ENCODE assay signal across 1 cellular context in the genomic region with DNA sequence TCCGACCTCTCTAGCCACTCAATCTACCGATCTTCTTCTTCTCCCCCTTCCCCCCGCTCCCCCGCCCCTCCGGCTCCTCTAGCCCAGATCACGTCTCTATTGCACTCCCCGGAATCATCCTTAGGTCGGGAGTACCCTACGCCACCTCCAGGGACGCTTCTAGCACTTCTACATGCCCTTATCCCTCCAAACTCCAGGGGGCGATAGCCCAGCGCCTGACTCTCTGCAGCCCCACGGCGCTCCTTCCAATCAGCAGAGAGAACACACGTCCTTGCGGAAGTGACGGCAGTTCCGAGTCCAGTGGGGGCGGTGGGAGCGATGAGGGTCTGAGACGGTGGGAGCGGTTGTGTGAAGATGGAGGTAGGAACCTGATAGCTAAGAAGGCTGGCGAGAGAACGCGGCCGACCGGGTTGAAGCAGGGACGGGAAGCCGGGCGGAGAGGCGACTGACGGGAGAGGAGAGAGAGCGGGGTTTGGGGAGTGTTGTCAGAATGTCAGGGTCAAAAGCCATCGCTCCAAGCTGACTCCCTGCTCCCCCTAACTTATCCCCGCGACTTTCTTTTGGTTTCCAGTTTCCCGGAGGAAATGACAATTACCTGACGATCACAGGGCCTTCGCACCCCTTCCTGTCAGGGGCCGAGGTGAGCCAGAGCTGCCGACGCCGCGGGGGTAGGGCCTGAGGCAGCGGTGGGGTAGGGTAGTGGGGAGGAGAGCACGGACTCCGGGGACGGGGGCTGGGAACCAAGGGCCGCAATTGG.
TF ChIP-seq lines count a peak whose summit lies in the region.

A gene (minus strand): TSS at position 35 of the 757 bp plus-strand sequence. CDS start 87 bp downstream, outside the sequence.
A gene (plus strand): TSS at position 271 of the 757 bp plus-strand sequence. CDS start 84 bp downstream, at position 355.

TF ChIP-seq in HepG2, 621 proteins besides CTCF, POLR2A, EP300 and RAD21 (continued from another document and continues in another):
- TF ChIP-seq, protein P1, sequence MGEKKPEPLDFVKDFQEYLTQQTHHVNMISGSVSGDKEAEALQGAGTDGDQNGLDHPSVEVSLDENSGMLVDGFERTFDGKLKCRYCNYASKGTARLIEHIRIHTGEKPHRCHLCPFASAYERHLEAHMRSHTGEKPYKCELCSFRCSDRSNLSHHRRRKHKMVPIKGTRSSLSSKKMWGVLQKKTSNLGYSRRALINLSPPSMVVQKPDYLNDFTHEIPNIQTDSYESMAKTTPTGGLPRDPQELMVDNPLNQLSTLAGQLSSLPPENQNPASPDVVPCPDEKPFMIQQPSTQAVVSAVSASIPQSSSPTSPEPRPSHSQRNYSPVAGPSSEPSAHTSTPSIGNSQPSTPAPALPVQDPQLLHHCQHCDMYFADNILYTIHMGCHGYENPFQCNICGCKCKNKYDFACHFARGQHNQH (CRISPR knock-in tag; IDR thresholded peaks at IDR 0.05): peak; percentile 93; the same call in 1 of the 2 replicates
- TF ChIP-seq HNRNPK (IDR thresholded peaks at IDR 0.05; ENCODE audit: low read depth, low read length, poor library complexity, severe bottlenecking) (no peak), ZNF225 (CRISPR knock-in tag; IDR thresholded peaks at IDR 0.05) (peak; percentile 87), SAP130 (CRISPR knock-in tag; IDR thresholded peaks at IDR 0.05; ENCODE audit: low read depth) (peak; percentile 98), HNRNPUL1 (IDR thresholded peaks at IDR 0.05; ENCODE audit: low read depth, low read length) (no peak), ZNF230 (CRISPR knock-in tag; IDR thresholded peaks at IDR 0.05) (peak; percentile 89; the same call in 1 of the 2 replicates), ATF1 (CRISPR knock-in tag; IDR thresholded peaks at IDR 0.05) (peak; percentile 95), HNRNPL (IDR thresholded peaks at IDR 0.05; ENCODE audit: low read depth, low read length) (no peak), SAFB2 (CRISPR knock-in tag; IDR thresholded peaks at IDR 0.05; ENCODE audit: borderline replicate concordance, low read depth) (peak; percentile 75; the same call in 1 of the 2 replicates), ZNF672 (CRISPR knock-in tag; IDR thresholded peaks at IDR 0.05) (no peak), ZBTB7B (CRISPR knock-in tag; IDR thresholded peaks at IDR 0.05) (peak; percentile 76; the same call in 1 of the 2 replicates), ZNF660 (CRISPR knock-in tag; IDR thresholded peaks at IDR 0.05; ENCODE audit: borderline replicate concordance, low read depth) (no peak), ISL2 (CRISPR knock-in tag; IDR thresholded peaks at IDR 0.05) (peak; percentile 74; the same call in 1 of the 2 replicates), TMF1 (CRISPR knock-in tag; IDR thresholded peaks at IDR 0.05; ENCODE audit: low read depth) (peak; percentile 52), HNF4G (IDR thresholded peaks at IDR 0.05; ENCODE audit: borderline replicate concordance, low read depth, low read length) (peak; percentile 59; the same call in 1 of the 2 replicates), HNF4G (CRISPR knock-in tag; IDR thresholded peaks at IDR 0.05; ENCODE audit: borderline replicate concordance, low read depth) (peak; percentile 57; the same call in 1 of the 2 replicates), NCOA2 (CRISPR knock-in tag; IDR thresholded peaks at IDR 0.05) (peak; percentile 57; the same call in 1 of the 2 replicates), GPN1 (CRISPR knock-in tag; IDR thresholded peaks at IDR 0.05; ENCODE audit: borderline replicate concordance) (no peak; the same call in 1 of the 2 replicates), HDAC1 (CRISPR knock-in tag; IDR thresholded peaks at IDR 0.05) (peak; percentile 99), ZNF296 (CRISPR knock-in tag; conservative IDR thresholded peaks at IDR 0.05) (no peak; the same call in 1 of the 2 replicates), HOXA5 (CRISPR knock-in tag; IDR thresholded peaks at IDR 0.05) (peak; percentile 92), JUNB (CRISPR knock-in tag; IDR thresholded peaks at IDR 0.05; ENCODE audit: borderline replicate concordance) (peak; percentile 23; the same call in 1 of the 2 replicates), ZNF350 (CRISPR knock-in tag; IDR thresholded peaks at IDR 0.05; ENCODE audit: borderline replicate concordance, low read depth) (peak; percentile 98), ZNF546 (CRISPR knock-in tag; conservative IDR thresholded peaks at IDR 0.05) (no peak), ETV6 (CRISPR knock-in tag; conservative IDR thresholded peaks at IDR 0.05) (peak; percentile 84; the same call in 1 of the 2 replicates), FOXM1 (CRISPR knock-in tag; IDR thresholded peaks at IDR 0.05) (no peak), SIN3A (IDR thresholded peaks at IDR 0.05; ENCODE audit: borderline replicate concordance, low read depth, low read length) (peak; percentile 97), ASH2L (IDR thresholded peaks at IDR 0.05; ENCODE audit: insufficient read length, low read depth, low read length) (peak; percentile 99), KLF16 (CRISPR knock-in tag; IDR thresholded peaks at IDR 0.05) (peak in 1 of 2 experiments; percentile 97; a peak in 2 of 4 replicates), ZMAT3 (CRISPR knock-in tag; conservative IDR thresholded peaks at IDR 0.05) (peak; percentile 97), EEA1 (CRISPR knock-in tag; IDR thresholded peaks at IDR 0.05; ENCODE audit: borderline replicate concordance) (no peak), HCFC1 (IDR thresholded peaks at IDR 0.05; ENCODE audit: low read depth, low read length) (peak; percentile 72; the same call in 1 of the 2 replicates), NFRKB (IDR thresholded peaks at IDR 0.05) (no peak)
- TF ChIP-seq, protein P2, sequence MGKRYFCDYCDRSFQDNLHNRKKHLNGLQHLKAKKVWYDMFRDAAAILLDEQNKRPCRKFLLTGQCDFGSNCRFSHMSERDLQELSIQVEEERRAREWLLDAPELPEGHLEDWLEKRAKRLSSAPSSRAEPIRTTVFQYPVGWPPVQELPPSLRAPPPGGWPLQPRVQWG (CRISPR knock-in tag; IDR thresholded peaks at IDR 0.05; ENCODE audit: borderline replicate concordance, low read depth): no peak
- TF ChIP-seq, protein P3, sequence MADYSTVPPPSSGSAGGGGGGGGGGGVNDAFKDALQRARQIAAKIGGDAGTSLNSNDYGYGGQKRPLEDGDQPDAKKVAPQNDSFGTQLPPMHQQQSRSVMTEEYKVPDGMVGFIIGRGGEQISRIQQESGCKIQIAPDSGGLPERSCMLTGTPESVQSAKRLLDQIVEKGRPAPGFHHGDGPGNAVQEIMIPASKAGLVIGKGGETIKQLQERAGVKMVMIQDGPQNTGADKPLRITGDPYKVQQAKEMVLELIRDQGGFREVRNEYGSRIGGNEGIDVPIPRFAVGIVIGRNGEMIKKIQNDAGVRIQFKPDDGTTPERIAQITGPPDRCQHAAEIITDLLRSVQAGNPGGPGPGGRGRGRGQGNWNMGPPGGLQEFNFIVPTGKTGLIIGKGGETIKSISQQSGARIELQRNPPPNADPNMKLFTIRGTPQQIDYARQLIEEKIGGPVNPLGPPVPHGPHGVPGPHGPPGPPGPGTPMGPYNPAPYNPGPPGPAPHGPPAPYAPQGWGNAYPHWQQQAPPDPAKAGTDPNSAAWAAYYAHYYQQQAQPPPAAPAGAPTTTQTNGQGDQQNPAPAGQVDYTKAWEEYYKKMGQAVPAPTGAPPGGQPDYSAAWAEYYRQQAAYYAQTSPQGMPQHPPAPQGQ (CRISPR knock-in tag; IDR thresholded peaks at IDR 0.05; ENCODE audit: borderline replicate concordance): peak; percentile 96; the same call in 1 of the 2 replicates
- TF ChIP-seq, protein P4, sequence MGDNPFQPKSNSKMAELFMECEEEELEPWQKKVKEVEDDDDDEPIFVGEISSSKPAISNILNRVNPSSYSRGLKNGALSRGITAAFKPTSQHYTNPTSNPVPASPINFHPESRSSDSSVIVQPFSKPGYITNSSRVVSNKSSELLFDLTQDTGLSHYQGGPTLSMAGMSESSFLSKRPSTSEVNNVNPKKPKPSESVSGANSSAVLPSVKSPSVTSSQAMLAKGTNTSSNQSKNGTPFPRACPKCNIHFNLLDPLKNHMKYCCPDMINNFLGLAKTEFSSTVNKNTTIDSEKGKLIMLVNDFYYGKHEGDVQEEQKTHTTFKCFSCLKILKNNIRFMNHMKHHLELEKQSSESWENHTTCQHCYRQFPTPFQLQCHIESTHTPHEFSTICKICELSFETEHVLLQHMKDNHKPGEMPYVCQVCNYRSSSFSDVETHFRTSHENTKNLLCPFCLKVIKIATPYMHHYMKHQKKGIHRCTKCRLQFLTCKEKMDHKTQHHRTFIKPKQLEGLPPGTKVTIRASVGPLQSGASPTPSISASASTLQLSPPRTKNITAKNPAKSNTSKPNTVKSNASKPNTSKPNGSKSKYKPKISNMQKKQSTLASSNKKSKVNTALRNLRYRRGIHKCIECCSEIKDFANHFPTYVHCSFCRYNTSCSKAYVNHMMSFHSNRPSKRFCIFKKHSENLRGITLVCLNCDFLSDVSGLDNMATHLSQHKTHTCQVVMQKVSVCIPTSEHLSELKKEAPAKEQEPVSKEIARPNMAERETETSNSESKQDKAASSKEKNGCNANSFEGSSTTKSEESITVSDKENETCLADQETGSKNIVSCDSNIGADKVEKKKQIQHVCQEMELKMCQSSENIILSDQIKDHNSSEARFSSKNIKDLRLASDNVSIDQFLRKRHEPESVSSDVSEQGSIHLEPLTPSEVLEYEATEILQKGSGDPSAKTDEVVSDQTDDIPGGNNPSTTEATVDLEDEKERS (CRISPR knock-in tag; IDR thresholded peaks at IDR 0.05): no peak
- TF ChIP-seq, protein P5, sequence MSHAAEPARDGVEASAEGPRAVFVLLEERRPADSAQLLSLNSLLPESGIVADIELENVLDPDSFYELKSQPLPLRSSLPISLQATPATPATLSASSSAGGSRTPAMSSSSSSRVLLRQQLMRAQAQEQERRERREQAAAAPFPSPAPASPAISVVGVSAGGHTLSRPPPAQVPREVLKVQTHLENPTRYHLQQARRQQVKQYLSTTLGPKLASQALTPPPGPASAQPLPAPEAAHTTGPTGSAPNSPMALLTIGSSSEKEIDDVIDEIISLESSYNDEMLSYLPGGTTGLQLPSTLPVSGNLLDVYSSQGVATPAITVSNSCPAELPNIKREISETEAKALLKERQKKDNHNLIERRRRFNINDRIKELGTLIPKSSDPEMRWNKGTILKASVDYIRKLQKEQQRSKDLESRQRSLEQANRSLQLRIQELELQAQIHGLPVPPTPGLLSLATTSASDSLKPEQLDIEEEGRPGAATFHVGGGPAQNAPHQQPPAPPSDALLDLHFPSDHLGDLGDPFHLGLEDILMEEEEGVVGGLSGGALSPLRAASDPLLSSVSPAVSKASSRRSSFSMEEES (CRISPR knock-in tag; IDR thresholded peaks at IDR 0.05): peak; percentile 80
- TF ChIP-seq, protein P6, sequence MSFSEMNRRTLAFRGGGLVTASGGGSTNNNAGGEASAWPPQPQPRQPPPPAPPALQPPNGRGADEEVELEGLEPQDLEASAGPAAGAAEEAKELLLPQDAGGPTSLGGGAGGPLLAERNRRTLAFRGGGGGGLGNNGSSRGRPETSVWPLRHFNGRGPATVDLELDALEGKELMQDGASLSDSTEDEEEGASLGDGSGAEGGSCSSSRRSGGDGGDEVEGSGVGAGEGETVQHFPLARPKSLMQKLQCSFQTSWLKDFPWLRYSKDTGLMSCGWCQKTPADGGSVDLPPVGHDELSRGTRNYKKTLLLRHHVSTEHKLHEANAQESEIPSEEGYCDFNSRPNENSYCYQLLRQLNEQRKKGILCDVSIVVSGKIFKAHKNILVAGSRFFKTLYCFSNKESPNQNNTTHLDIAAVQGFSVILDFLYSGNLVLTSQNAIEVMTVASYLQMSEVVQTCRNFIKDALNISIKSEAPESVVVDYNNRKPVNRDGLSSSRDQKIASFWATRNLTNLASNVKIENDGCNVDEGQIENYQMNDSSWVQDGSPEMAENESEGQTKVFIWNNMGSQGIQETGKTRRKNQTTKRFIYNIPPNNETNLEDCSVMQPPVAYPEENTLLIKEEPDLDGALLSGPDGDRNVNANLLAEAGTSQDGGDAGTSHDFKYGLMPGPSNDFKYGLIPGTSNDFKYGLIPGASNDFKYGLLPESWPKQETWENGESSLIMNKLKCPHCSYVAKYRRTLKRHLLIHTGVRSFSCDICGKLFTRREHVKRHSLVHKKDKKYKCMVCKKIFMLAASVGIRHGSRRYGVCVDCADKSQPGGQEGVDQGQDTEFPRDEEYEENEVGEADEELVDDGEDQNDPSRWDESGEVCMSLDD (CRISPR knock-in tag; IDR thresholded peaks at IDR 0.05; ENCODE audit: borderline replicate concordance): 0 out of 2 replicates have a peak, but pooled peaks have one; percentile 8
- TF ChIP-seq, protein P7, sequence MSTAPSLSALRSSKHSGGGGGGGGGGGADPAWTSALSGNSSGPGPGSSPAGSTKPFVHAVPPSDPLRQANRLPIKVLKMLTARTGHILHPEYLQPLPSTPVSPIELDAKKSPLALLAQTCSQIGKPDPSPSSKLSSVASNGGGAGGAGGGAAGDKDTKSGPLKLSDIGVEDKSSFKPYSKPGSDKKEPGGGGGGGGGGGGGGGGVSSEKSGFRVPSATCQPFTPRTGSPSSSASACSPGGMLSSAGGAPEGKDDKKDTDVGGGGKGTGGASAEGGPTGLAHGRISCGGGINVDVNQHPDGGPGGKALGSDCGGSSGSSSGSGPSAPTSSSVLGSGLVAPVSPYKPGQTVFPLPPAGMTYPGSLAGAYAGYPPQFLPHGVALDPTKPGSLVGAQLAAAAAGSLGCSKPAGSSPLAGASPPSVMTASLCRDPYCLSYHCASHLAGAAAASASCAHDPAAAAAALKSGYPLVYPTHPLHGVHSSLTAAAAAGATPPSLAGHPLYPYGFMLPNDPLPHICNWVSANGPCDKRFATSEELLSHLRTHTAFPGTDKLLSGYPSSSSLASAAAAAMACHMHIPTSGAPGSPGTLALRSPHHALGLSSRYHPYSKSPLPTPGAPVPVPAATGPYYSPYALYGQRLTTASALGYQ (CRISPR knock-in tag; IDR thresholded peaks at IDR 0.05): peak; percentile 76
- TF ChIP-seq, protein P8, sequence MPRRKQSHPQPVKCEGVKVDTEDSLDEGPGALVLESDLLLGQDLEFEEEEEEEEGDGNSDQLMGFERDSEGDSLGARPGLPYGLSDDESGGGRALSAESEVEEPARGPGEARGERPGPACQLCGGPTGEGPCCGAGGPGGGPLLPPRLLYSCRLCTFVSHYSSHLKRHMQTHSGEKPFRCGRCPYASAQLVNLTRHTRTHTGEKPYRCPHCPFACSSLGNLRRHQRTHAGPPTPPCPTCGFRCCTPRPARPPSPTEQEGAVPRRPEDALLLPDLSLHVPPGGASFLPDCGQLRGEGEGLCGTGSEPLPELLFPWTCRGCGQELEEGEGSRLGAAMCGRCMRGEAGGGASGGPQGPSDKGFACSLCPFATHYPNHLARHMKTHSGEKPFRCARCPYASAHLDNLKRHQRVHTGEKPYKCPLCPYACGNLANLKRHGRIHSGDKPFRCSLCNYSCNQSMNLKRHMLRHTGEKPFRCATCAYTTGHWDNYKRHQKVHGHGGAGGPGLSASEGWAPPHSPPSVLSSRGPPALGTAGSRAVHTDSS (CRISPR knock-in tag; conservative IDR thresholded peaks at IDR 0.05): 0 out of 2 replicates have a peak, but pooled peaks have one; percentile 63
- TF ChIP-seq, protein P9, sequence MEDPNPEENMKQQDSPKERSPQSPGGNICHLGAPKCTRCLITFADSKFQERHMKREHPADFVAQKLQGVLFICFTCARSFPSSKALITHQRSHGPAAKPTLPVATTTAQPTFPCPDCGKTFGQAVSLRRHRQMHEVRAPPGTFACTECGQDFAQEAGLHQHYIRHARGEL (CRISPR knock-in tag; IDR thresholded peaks at IDR 0.05): no peak
- TF ChIP-seq, protein P10, sequence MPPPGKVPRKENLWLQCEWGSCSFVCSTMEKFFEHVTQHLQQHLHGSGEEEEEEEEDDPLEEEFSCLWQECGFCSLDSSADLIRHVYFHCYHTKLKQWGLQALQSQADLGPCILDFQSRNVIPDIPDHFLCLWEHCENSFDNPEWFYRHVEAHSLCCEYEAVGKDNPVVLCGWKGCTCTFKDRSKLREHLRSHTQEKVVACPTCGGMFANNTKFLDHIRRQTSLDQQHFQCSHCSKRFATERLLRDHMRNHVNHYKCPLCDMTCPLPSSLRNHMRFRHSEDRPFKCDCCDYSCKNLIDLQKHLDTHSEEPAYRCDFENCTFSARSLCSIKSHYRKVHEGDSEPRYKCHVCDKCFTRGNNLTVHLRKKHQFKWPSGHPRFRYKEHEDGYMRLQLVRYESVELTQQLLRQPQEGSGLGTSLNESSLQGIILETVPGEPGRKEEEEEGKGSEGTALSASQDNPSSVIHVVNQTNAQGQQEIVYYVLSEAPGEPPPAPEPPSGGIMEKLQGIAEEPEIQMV (CRISPR knock-in tag; IDR thresholded peaks at IDR 0.05; ENCODE audit: low read depth): peak; percentile 86
